24 cellular contexts compared by ENCODE assay signal in the genomic region with DNA sequence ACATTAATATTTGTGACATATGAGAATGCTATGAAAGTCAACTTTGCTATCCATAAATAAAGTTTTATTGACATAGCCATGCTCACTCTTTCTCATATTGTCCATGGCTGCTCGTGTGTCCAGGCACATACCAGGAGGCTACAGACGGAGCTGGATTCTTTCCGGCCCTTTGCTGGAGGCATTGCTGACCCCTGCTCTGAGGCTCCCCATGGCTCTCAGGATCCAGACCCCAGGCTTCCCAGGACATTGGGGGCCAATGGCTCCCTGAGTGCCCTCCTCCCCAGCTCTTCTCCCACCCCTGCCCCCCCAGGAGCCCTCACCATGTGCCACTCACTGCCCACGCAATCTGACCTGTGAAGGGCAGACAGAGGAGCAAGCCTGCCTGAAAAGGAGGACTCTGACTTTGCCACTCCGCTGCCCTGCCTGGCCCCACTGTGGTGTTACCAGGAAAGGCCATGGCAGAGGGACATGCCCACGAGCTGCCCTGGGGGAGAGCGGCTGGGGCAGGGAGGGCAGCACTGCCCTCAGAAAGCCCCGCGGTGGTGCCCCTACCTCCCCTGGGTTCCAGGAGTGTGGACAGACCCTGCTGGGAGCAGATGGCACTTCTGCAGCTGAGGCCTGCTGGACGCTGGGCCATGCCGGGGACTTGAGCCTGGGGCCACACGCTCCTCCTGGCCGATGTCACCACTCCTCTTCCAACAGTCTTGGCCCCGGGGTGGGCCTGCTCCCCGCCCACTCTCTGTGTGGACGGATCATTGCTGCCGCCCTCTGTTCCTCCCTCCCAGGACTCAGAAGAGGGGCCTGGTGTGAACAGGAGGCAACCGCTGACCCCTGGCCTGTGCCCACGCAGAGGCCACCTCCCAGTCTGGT.
DNase-seq lines count a peak whose midpoint lies in the region; ATAC-seq and TF ChIP-seq lines count a peak whose summit lies in the region.
"Had no signal": no experiment of that assay in that cellular context is flagged by ENCODE, and none has a peak within 500 bp of the region (broad histone marks: within the 10 kb centered on the region; RNA-seq: fewer than 3 reads in every experiment).

No MANE protein-coding gene starts in this region.

- no peaks in the 10 kb centered on the region for H3K27me3 Mint-ChIP-seq in activated naive CD8-positive, alpha-beta T cell
- no peaks in the 10 kb centered on the region for H3K27me3 Mint-ChIP-seq in activated naive CD8-positive, alpha-beta T cell treated with anti-CD3 and anti-CD28 coated beads for 36 hours
- H3K27me3 Mint-ChIP-seq in CD8-positive, alpha-beta T cell (ENCODE audit: low read depth): no peaks in the 10 kb centered on the region
- H3K27me3 Mint-ChIP-seq in central memory CD8-positive, alpha-beta T cell: no peaks in the 10 kb centered on the region
- H3K27me3 Mint-ChIP-seq in nephron progenitor cell (ENCODE audit: low read depth, poor library complexity): peaks cover 62% of the 10 kb centered on the region

- H4K91ac ChIP-seq in trophoblast cell (ENCODE audit: low read depth, low read length): no peak overlapping the region

- H3K4me3 ChIP-seq in CD8-positive, alpha-beta T cell (ENCODE audit: low read depth, low read length): no peak overlapping the region
- H3K4me3 ChIP-seq in trophoblast cell (ENCODE audit: low read depth, low read length): no peak overlapping the region
- H3K4me3 ChIP-seq: heart right ventricle, lung, tibial nerve had no signal

- H2AFZ ChIP-seq in trophoblast cell (ENCODE audit: insufficient read depth, low read length, poor library complexity): no peak overlapping the region

- no peak overlapping the region for H2BK5ac ChIP-seq in trophoblast cell (ENCODE audit: low read depth, low read length, poor library complexity)

- H3K23ac ChIP-seq in trophoblast cell (ENCODE audit: low read length): no peak overlapping the region

- peaks cover 4% of the 10 kb centered on the region for H3K9me3 Mint-ChIP-seq in activated naive CD8-positive, alpha-beta T cell (ENCODE audit: low read depth)
- H3K9me3 Mint-ChIP-seq in activated naive CD8-positive, alpha-beta T cell treated with anti-CD3 and anti-CD28 coated beads for 36 hours: no peaks in the 10 kb centered on the region
- peaks cover 3% of the 10 kb centered on the region for H3K9me3 Mint-ChIP-seq in CD8-positive, alpha-beta T cell
- peaks cover 4% of the 10 kb centered on the region for H3K9me3 Mint-ChIP-seq in central memory CD8-positive, alpha-beta T cell
- peaks cover 18% of the 10 kb centered on the region for H3K9me3 Mint-ChIP-seq in nephron progenitor cell

- H3K79me2 ChIP-seq in trophoblast cell (ENCODE audit: control insufficient read depth, insufficient read depth, low read length, poor library complexity): no peaks in the 10 kb centered on the region

- no peak for DNase-seq in activated naive CD8-positive, alpha-beta T cell treated with anti-CD3 and anti-CD28 coated beads for 36 hours
- DNase-seq in CD8-positive, alpha-beta T cell: no peak
- DNase-seq in central memory CD8-positive, alpha-beta T cell (ENCODE audit: low spot score in 2 of 2): no peak
- no peak for DNase-seq in nephron progenitor cell
- no peak for DNase-seq in trophoblast cell
- DNase-seq in central memory CD4-positive, alpha-beta T cell: no peak
- DNase-seq: activated CD4-positive, alpha-beta T cell treated with anti-CD3 and anti-CD28 coated beads, Interleukin-2, amount 50 U/mL, for 1 hour; activated T-cell treated with anti-CD3 and anti-CD28 coated beads, Interleukin-2, amount 50 U/mL, for 72 hours; amniotic stem cell; DMS79 treated with DMSO at 0.1 percent for 48 hours; GDM1; NCI-H1048; NCI-H2107; SIG-M5; stimulated activated CD4-positive, alpha-beta T cell treated with anti-CD3 and anti-CD28 coated beads, Interleukin-4, amount 100 ng/mL, for 1 hour had no signal

- no peaks in the 10 kb centered on the region for H3K79me1 ChIP-seq in trophoblast cell (ENCODE audit: low read length)

- intact Hi-C loops in CD8-positive, alpha-beta T cell (cut with DNase I, micrococcal nuclease): loop anchor here (5.0 to 10.0 kb wide), 3 partner anchors 150 to 922 kb away; a partner anchor contains a TSS

- ATAC-seq in CD8-positive, alpha-beta T cell: no peak
- ATAC-seq in central memory CD8-positive, alpha-beta T cell (replicated peaks; ENCODE audit: extremely low read depth, poor library complexity, severe bottlenecking): no peak
- ATAC-seq in HG02970 (IDR thresholded peaks at IDR 0.05; ENCODE audit: low FRiP score, unreplicated experiment): no peak
- ATAC-seq: activated T-cell treated with anti-CD3 and anti-CD28 coated beads, Interleukin-2, amount 50 U/mL, for 72 hours; heart right ventricle; Panc1; sciatic nerve; WTC11 had no signal

- H3K27ac ChIP-seq in CD8-positive, alpha-beta T cell (ENCODE audit: low read depth, low read length): no peak overlapping the region
- no peak overlapping the region for H3K27ac ChIP-seq in trophoblast cell (ENCODE audit: low read depth, low read length)
- H3K27ac ChIP-seq: heart right ventricle, tibial nerve had no signal

- POLR2A ChIA-PET in CD8-positive, alpha-beta T cell (lab: Charles Lee): interaction anchor here (0.6 kb wide), 1 partner anchor 975 kb away, joined by 3 read pairs; a partner anchor contains a TSS

- peak overlapping the region; percentile 58 for H3K4me3 Mint-ChIP-seq in activated naive CD8-positive, alpha-beta T cell
- H3K4me3 Mint-ChIP-seq in activated naive CD8-positive, alpha-beta T cell treated with anti-CD3 and anti-CD28 coated beads for 36 hours: no peak overlapping the region
- peak overlapping the region; percentile 42 for H3K4me3 Mint-ChIP-seq in CD8-positive, alpha-beta T cell
- peak overlapping the region; percentile 88 for H3K4me3 Mint-ChIP-seq in central memory CD8-positive, alpha-beta T cell
- H3K4me3 Mint-ChIP-seq in nephron progenitor cell: no peak overlapping the region
- H3K4me3 Mint-ChIP-seq: WTC11 had no signal

- H3K4me1 Mint-ChIP-seq in activated naive CD8-positive, alpha-beta T cell (ENCODE audit: low read depth): peaks cover 8% of the 10 kb centered on the region
- H3K4me1 Mint-ChIP-seq in activated naive CD8-positive, alpha-beta T cell treated with anti-CD3 and anti-CD28 coated beads for 36 hours: peaks cover 5% of the 10 kb centered on the region
- H3K4me1 Mint-ChIP-seq in CD8-positive, alpha-beta T cell (ENCODE audit: low read depth): peaks cover 11% of the 10 kb centered on the region
- peaks cover 7% of the 10 kb centered on the region for H3K4me1 Mint-ChIP-seq in central memory CD8-positive, alpha-beta T cell
- H3K4me1 Mint-ChIP-seq in nephron progenitor cell: peaks cover 7% of the 10 kb centered on the region

- no CpG with 5 or more reads among the region's 19 CpGs for WGBS in trophoblast cell (ENCODE audit: extremely low coverage, insufficient coverage, insufficient read length)

- no peaks in the 10 kb centered on the region for H3K27me3 ChIP-seq in CD8-positive, alpha-beta T cell (ENCODE audit: insufficient read depth, low read length)
- H3K27me3 ChIP-seq in trophoblast cell (ENCODE audit: insufficient read depth, low read length): peaks cover 20% of the 10 kb centered on the region

- no peak overlapping the region for H3K18ac ChIP-seq in trophoblast cell (ENCODE audit: low read length)

- no peak overlapping the region for H3K14ac ChIP-seq in trophoblast cell (ENCODE audit: low read length)

- H2AK5ac ChIP-seq in trophoblast cell (ENCODE audit: low read length): no peak overlapping the region

- H3K9me3 ChIP-seq in CD8-positive, alpha-beta T cell (ENCODE audit: low read length): no peaks in the 10 kb centered on the region
- peaks cover 21% of the 10 kb centered on the region for H3K9me3 ChIP-seq in trophoblast cell (ENCODE audit: insufficient read depth, low read depth, low read length)

- no peaks in the 10 kb centered on the region for H3K4me1 ChIP-seq in CD8-positive, alpha-beta T cell (ENCODE audit: insufficient read depth, low read length)
- peaks cover 0 to 3% of the 10 kb centered on the region in 2 experiments for H3K4me1 ChIP-seq in trophoblast cell (ENCODE audit: control insufficient read depth in 1 of 2, insufficient read depth in 2 of 2, low read length in 2 of 2)

- H3K4ac ChIP-seq in trophoblast cell (ENCODE audit: low read depth, low read length): no peak overlapping the region

- no peak overlapping the region for H3K9ac ChIP-seq in trophoblast cell (ENCODE audit: low read length)

- H4K12ac ChIP-seq in trophoblast cell (ENCODE audit: low read depth, low read length): no peak overlapping the region

- H3K4me2 ChIP-seq in trophoblast cell (ENCODE audit: low read length): no peak overlapping the region

- CTCF ChIA-PET in CD8-positive, alpha-beta T cell (lab: Charles Lee): no interaction called here

- no peaks in the 10 kb centered on the region for H3K36me3 ChIP-seq in CD8-positive, alpha-beta T cell (ENCODE audit: insufficient read depth, low read length)
- no peaks in the 10 kb centered on the region for H3K36me3 ChIP-seq in trophoblast cell (ENCODE audit: control insufficient read depth in 1 of 2, insufficient read depth in 2 of 2, low read length in 2 of 2)
- H3K36me3 ChIP-seq: heart right ventricle, tibial nerve had no signal

- H2BK120ac ChIP-seq in trophoblast cell (ENCODE audit: insufficient read depth, low read length, poor library complexity): no peak overlapping the region

- no peak overlapping the region for H4K8ac ChIP-seq in trophoblast cell (ENCODE audit: low read depth, low read length)

- no peak for TF ChIP-seq CTCF in CD8-positive, alpha-beta T cell (IDR thresholded peaks at IDR 0.05)
- TF ChIP-seq CTCF in nephron progenitor cell (IDR thresholded peaks at IDR 0.05): no peak

- H2BK12ac ChIP-seq in trophoblast cell (ENCODE audit: low read length): no peak overlapping the region

- no peaks in the 10 kb centered on the region for H3K36me3 Mint-ChIP-seq in activated naive CD8-positive, alpha-beta T cell
- H3K36me3 Mint-ChIP-seq in activated naive CD8-positive, alpha-beta T cell treated with anti-CD3 and anti-CD28 coated beads for 36 hours: peaks cover 3% of the 10 kb centered on the region
- H3K36me3 Mint-ChIP-seq in CD8-positive, alpha-beta T cell: peaks cover 3% of the 10 kb centered on the region
- peaks cover 31% of the 10 kb centered on the region for H3K36me3 Mint-ChIP-seq in central memory CD8-positive, alpha-beta T cell (ENCODE audit: insufficient read depth)
- no peaks in the 10 kb centered on the region for H3K36me3 Mint-ChIP-seq in nephron progenitor cell (ENCODE audit: low read depth)
- H3K36me3 Mint-ChIP-seq: brain, WTC11 had no signal

- no peak overlapping the region for H3K27ac Mint-ChIP-seq in activated naive CD8-positive, alpha-beta T cell
- no peak overlapping the region for H3K27ac Mint-ChIP-seq in activated naive CD8-positive, alpha-beta T cell treated with anti-CD3 and anti-CD28 coated beads for 36 hours
- no peak overlapping the region for H3K27ac Mint-ChIP-seq in CD8-positive, alpha-beta T cell
- H3K27ac Mint-ChIP-seq in central memory CD8-positive, alpha-beta T cell (ENCODE audit: low read depth): peak overlapping the region; percentile 85
- peak overlapping the region; percentile 68 for H3K27ac Mint-ChIP-seq in nephron progenitor cell
- H3K27ac Mint-ChIP-seq: activated T-cell treated with anti-CD3 and anti-CD28 coated beads, Interleukin-2, amount 50 U/mL, for 72 hours; brain; WTC11 had no signal

Comparison
In these comparisons a context has a peak if more than half of its experiments do, and no peak if none do; other contexts are left out.
1. H3K4me3 Mint-ChIP-seq: peak in activated naive CD8-positive, alpha-beta T cell (single experiment), CD8-positive, alpha-beta T cell (single experiment) and central memory CD8-positive, alpha-beta T cell (single experiment); none in activated naive CD8-positive, alpha-beta T cell treated with anti-CD3 and anti-CD28 coated beads for 36 hours (single experiment) and nephron progenitor cell (single experiment).
2. H3K27ac Mint-ChIP-seq: peak in central memory CD8-positive, alpha-beta T cell (single experiment) and nephron progenitor cell (single experiment); none in activated naive CD8-positive, alpha-beta T cell (single experiment), activated naive CD8-positive, alpha-beta T cell treated with anti-CD3 and anti-CD28 coated beads for 36 hours (single experiment) and CD8-positive, alpha-beta T cell (single experiment).